In genomic region chr7:101232141-101232821, GRCh38 we compare ENCODE assay signal across 11 cellular contexts. TPM values are rescaled to one million over a fixed set of nuclear protein-coding genes. Genes with fewer than 3 reads are reported as not detected.
DNase-seq lines count a peak whose midpoint lies in the region; ATAC-seq, FAIRE-seq and TF ChIP-seq lines count a peak whose summit lies in the region.
"Had no signal": no experiment of that assay in that cellular context is flagged by ENCODE, and none has a peak within 500 bp of the region (broad histone marks: within the 10 kb centered on the region; RNA-seq: fewer than 3 reads in every experiment).

No MANE protein-coding gene starts in this region.

- DNase-seq in NCI-H1417 (lab: John Stamatoyannopoulos, UW) (peak; percentile 62 to 79 (median 79)), NCI-H1417 treated with DMSO at 0.1 percent for 48 hours (lab: John Stamatoyannopoulos, UW) (no peak), breast epithelium (ENCODE audit: low spot score in 2 of 2) (peak in 1 of 2 donors; percentile 59), left colon (peak; percentile 89 to 91), transverse colon (peak; percentile 88), D721Med (ENCODE audit: insufficient read length, low spot score) (no peak), GM19239 (ENCODE audit: insufficient read length, low spot score) (no peak), middle frontal gyrus (ENCODE audit: extremely low spot score, low spot score) (no peak)

- H3K4me1 ChIP-seq in breast epithelium (no peaks in the 10 kb centered on the region), transverse colon (peaks cover under 1 to 43% (median 26%) of the 10 kb centered on the region in 4 donors)

- TF ChIP-seq POLR2A in breast epithelium (IDR thresholded peaks at IDR 0.05) (no peak), transverse colon (IDR thresholded peaks at IDR 0.05) (peak; percentile 51)

- in situ Hi-C loops in transverse colon (cut with MboI; ENCODE audit: low pct_ligation_motif_present in 1 of 4, low pct_unique_long_range_greater_than_20kb in 1 of 4, low sequenced_read_pairs in 3 of 4) = no loop called here

- FAIRE-seq in D721Med (lab: Jason Lieb, UNC) (no peak), GM19239 (lab: Jason Lieb, UNC) (no peak)
- FAIRE-seq: A549, HTR-8/SVneo had no signal

- H3K27me3 ChIP-seq in breast epithelium (no peaks in the 10 kb centered on the region), transverse colon (no peaks in the 10 kb centered on the region)

- 34% methylated on average over 42 of the region's 51 CpGs; no CpG with 5 or more reads in 1 of the 2 donors for WGBS in transverse colon (ENCODE audit: low coverage in 1 of 2), 2 donors

- H3K4me3 ChIP-seq in breast epithelium (peak overlapping the region in 2 of 3 donors; percentile 58 to 67), transverse colon (peak overlapping the region; percentile 3 to 37 (median 22))
- H3K4me3 ChIP-seq: A549 had no signal

- ATAC-seq in left colon = peak; percentile 78

- intact Hi-C loops in breast epithelium (cut with DNase I; ENCODE audit: low total_unique reads) = no loop called here
- intact Hi-C loops in left colon (cut with DNase I, micrococcal nuclease) = no loop called here
- intact Hi-C loops in transverse colon (cut with DNase I; ENCODE audit: low total_unique reads) = no loop called here

- no peaks in the 10 kb centered on the region for H3K9me3 ChIP-seq in breast epithelium
- no peaks in the 10 kb centered on the region for H3K9me3 ChIP-seq in transverse colon
- H3K9me3 ChIP-seq: A549 had no signal

- no peak for TF ChIP-seq EP300 in transverse colon (IDR thresholded peaks at IDR 0.05; ENCODE audit: low read depth)

- H3K27ac ChIP-seq in breast epithelium (peak overlapping the region; percentile 75 to 79), transverse colon (peak overlapping the region; percentile 71 to 90 (median 80))
- H3K27ac ChIP-seq: A549 had no signal

- no peak for TF ChIP-seq CTCF in breast epithelium (IDR thresholded peaks at IDR 0.05)
- TF ChIP-seq CTCF in transverse colon (IDR thresholded peaks at IDR 0.05) = no peak
- no peak for TF ChIP-seq CTCF in D721Med (IDR thresholded peaks at IDR 0.05; ENCODE audit: insufficient read depth, missing control alignments)

- H3K36me3 ChIP-seq in breast epithelium (no peaks in the 10 kb centered on the region), transverse colon (peaks cover 0 to 5% (median 0%) of the 10 kb centered on the region in 4 donors)

RNA-seq across cellular contexts. Expression of gene CLDN15, which starts 5.3 kb away (rescaled TPM):
- total RNA-seq in breast epithelium (10 to 100 TPM; 14.4 to 44.6 (median 17.1) TPM), left colon (10 to 100 TPM; 22.1 to 30.8 TPM), transverse colon (10 to 100 TPM; 27.2 to 58.5 (median 45.4) TPM)

RNA-seq across cellular contexts. Expression of gene FIS1, which starts 12.6 kb away (rescaled TPM):
- total RNA-seq in breast epithelium = 100 to 1,000 TPM; 252 to 432 (median 278) TPM
- 100 to 1,000 TPM; 150 to 156 TPM for total RNA-seq in left colon
- 100 to 1,000 TPM; 159 to 261 (median 187) TPM for total RNA-seq in transverse colon

RNA-seq across cellular contexts. Expression of gene ZNHIT1, which starts 14.3 kb away (rescaled TPM):
- total RNA-seq in breast epithelium = 100 to 1,000 TPM in 1 of 3 donors, 10 to 100 TPM in 2; 80.2 to 107 (median 91.4) TPM
- total RNA-seq in left colon = 10 to 100 TPM; 85.3 to 92.9 TPM
- 100 to 1,000 TPM in 1 of 4 donors, 10 to 100 TPM in 3; 50.5 to 106 (median 78.2) TPM for total RNA-seq in transverse colon

RNA-seq across cellular contexts. Expression of gene PLOD3, which starts 14.9 kb away (rescaled TPM):
- total RNA-seq in breast epithelium (10 to 100 TPM; 23.9 to 46.2 (median 43.2) TPM), left colon (10 to 100 TPM; 81.9 to 85.9 TPM), transverse colon (10 to 100 TPM; 48.4 to 81.2 (median 60.8) TPM)

RNA-seq across cellular contexts. Expression of gene MOGAT3, which starts 31.4 kb away (rescaled TPM):
- total RNA-seq in breast epithelium (1 to 10 TPM in 1 of 3 donors, not detected in 2; 2.6 TPM), left colon (10 to 100 TPM; 43.1 to 62.4 TPM), transverse colon (10 to 100 TPM; 31.7 to 56.9 (median 44.3) TPM)
- total RNA-seq: fibroblast of lung had no signal

Comparison
In these comparisons a context has a peak if more than half of its experiments do, and no peak if none do; other contexts are left out.
1. DNase-seq: peak in NCI-H1417 (3 of 3), left colon (2 of 2) and transverse colon (single experiment); none in NCI-H1417 treated with DMSO at 0.1 percent for 48 hours (single experiment), D721Med (single experiment), GM19239 (single experiment) and middle frontal gyrus (single experiment).